ENCODE assay signal across 15 cellular contexts in the genomic region with DNA sequence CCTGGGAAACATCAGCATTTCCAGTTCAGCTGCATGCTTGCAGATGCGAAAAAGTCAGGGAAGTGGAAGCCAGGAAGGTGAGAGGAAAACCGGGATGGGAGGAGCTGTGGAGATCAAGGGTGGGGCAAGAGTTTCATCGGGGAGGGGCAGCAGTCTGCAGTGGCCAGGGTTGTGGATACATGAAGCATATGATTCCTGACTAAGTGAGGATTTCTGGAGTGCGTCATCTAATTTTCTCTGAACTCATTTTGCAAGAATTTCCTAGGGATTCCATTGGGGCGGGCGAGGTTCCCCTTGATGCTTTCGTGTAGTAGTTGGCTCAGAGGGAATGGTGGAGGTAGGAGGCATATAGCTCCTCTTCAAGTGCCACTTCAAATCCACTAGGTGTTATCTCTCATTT.
DNase-seq lines count a peak whose midpoint lies in the region; ATAC-seq and TF ChIP-seq lines count a peak whose summit lies in the region.
"Had no signal": no experiment of that assay in that cellular context is flagged by ENCODE, and none has a peak within 500 bp of the region (broad histone marks: within the 10 kb centered on the region; RNA-seq: fewer than 3 reads in every experiment).

No MANE protein-coding gene starts in this region.

- H3K4me3 ChIP-seq in prostate gland = no peak overlapping the region
- no peak overlapping the region for H3K4me3 ChIP-seq in ascending aorta
- H3K4me3 ChIP-seq: coronary artery, Peyer's patch, suprapubic skin had no signal

- peak; percentile 91 for ATAC-seq in SK-N-SH treated with all-trans-retinoic acid at 6 μM for 48 hours
- ATAC-seq: left lobe of liver had no signal

- TF ChIP-seq CTCF in prostate gland (IDR thresholded peaks at IDR 0.05) (no peak), ascending aorta (IDR thresholded peaks at IDR 0.05) (no peak)

- no peak for TF ChIP-seq POLR2A in prostate gland (IDR thresholded peaks at IDR 0.05)

- H3K9me3 ChIP-seq in prostate gland (no peaks in the 10 kb centered on the region), ascending aorta (no peaks in the 10 kb centered on the region)
- H3K9me3 ChIP-seq: Peyer's patch, suprapubic skin had no signal

- H3K36me3 ChIP-seq in prostate gland = no peaks in the 10 kb centered on the region
- no peaks in the 10 kb centered on the region for H3K36me3 ChIP-seq in ascending aorta
- H3K36me3 ChIP-seq: Peyer's patch, suprapubic skin had no signal

- H3K4me1 ChIP-seq in prostate gland (replicated peaks) (no peaks in the 10 kb centered on the region), ascending aorta (no peaks in the 10 kb centered on the region)
- H3K4me1 ChIP-seq: Peyer's patch, suprapubic skin had no signal

- 63% methylated on average over 7 of the region's 7 CpGs for WGBS in prostate gland

- H3K27me3 ChIP-seq in prostate gland (replicated peaks; ENCODE audit: insufficient read depth) (no peaks in the 10 kb centered on the region), ascending aorta (no peaks in the 10 kb centered on the region)
- H3K27me3 ChIP-seq: Peyer's patch had no signal

- intact Hi-C loops in prostate gland (cut with DNase I) (no loop called here), ascending aorta (cut with DNase I) (no loop called here)

- no peak overlapping the region for H3K27ac ChIP-seq in prostate gland
- no peak overlapping the region for H3K27ac ChIP-seq in ascending aorta
- H3K27ac ChIP-seq: coronary artery, Peyer's patch, suprapubic skin had no signal

- DNase-seq in GM04504 (ENCODE audit: low read depth) (peak; percentile 27), fibroblast of peridontal ligament (ENCODE audit: extremely low read depth) (peak; percentile 79), renal cortical epithelial cell (ENCODE audit: low read depth) (peak; percentile 69), prostate gland (ENCODE audit: low spot score) (no peak), NCI-H2029 (lab: John Stamatoyannopoulos, UW) (no peak), ureter (ENCODE audit: low spot score) (no peak), ascending aorta (ENCODE audit: low spot score in 2 of 2) (no peak)
- DNase-seq: activated naive CD4-positive, alpha-beta T cell treated with anti-CD3 and anti-CD28 coated beads, Interleukin-2, amount 50 U/mL, for 16 hours; NCI-H510A; Peyer's patch; small intestine had no signal

TF ChIP-seq in SK-N-SH treated with all-trans-retinoic acid at 6 μM for 48 hours, 23 proteins besides CTCF, POLR2A, EP300 and RAD21:
- TF ChIP-seq ISL1 (CRISPR knock-in tag; IDR thresholded peaks at IDR 0.05) = no peak
- no peak for TF ChIP-seq ZFP3 (CRISPR knock-in tag; IDR thresholded peaks at IDR 0.05)
- no peak for TF ChIP-seq ZNF565 (CRISPR knock-in tag; conservative IDR thresholded peaks at IDR 0.05; ENCODE audit: low read depth)
- no peak for TF ChIP-seq ZC3H10 (CRISPR knock-in tag; IDR thresholded peaks at IDR 0.05)
TF ChIP-seq in SK-N-SH treated with all-trans-retinoic acid at 6 μM for 48 hours: peak in this region for 0.

Comparison
In these comparisons a context has a peak if more than half of its experiments do, and no peak if none do; other contexts are left out.
1. DNase-seq: peak in GM04504 (single experiment), fibroblast of peridontal ligament (single experiment) and renal cortical epithelial cell (single experiment); none in prostate gland (single experiment), NCI-H2029 (single experiment), ureter (single experiment) and ascending aorta (0 of 2).